1 cellular context compared by ENCODE assay signal in genomic region chr7:3301472-3301778, GRCh38.
TF ChIP-seq lines count a peak whose summit lies in the region.

No MANE protein-coding gene starts in this region.

TF ChIP-seq in SK-N-SH, 30 proteins besides CTCF, POLR2A, EP300 and RAD21 (continued from another document):
- TF ChIP-seq TAF1 (IDR thresholded peaks at IDR 0.05; ENCODE audit: borderline replicate concordance, low read depth, low read length) = no peak
